ENCODE assay signal across 22 cellular contexts in the genomic region with DNA sequence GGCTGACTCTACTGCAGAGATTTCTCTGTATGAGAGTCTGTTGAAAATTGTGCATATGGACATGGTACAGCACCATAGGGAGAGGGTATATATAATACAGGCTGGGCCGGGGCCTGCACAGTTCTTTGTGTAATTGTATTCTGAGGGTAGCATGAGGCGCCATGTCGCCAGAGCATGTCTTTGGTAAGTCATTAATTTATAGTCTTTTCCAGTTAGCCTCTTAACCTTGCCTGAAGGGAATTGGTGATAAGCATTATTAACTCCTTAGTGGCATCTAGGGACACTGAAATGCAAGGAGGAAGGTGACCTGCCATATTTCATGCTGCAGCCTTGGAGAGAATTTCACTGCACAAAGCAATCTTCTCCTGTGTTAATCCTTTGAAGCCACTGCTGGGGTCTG.
"Had no signal": no experiment of that assay in that cellular context is flagged by ENCODE, and none has a peak within 500 bp of the region (broad histone marks: within the 10 kb centered on the region; RNA-seq: fewer than 3 reads in every experiment).

No MANE protein-coding gene starts in this region.

- H3K4me1 ChIP-seq: SJSA1 had no signal

- H3K9me3 ChIP-seq: SK-N-SH had no signal

- DNase-seq: IMR-90, Kasumi-1, MM.1S, NCI-H1092 treated with DMSO at 0.1 percent for 48 hours, NCI-H1436, NCI-H187, NCI-H2029, NCI-H2081 treated with DMSO at 0.1 percent for 48 hours, NCI-H2171, NCI-H226, NCI-H446, NCI-H510A, NCI-H524 treated with DMSO at 0.1 percent for 48 hours, NCI-H69, NCI-H774, Right ventricle myocardium superior, RPMI8226, SIG-M5, SK-N-SH had no signal

- H3K36me3 ChIP-seq: SJSA1 had no signal

- H3K27ac ChIP-seq: KMS-11, SJSA1 had no signal

- ATAC-seq: HepG2 had no signal

- H3K27me3 ChIP-seq: SJSA1 had no signal

- H3K4me3 ChIP-seq: SJSA1 had no signal
